Comparison of ENCODE assay signal across 10 cellular contexts in the genomic region with DNA sequence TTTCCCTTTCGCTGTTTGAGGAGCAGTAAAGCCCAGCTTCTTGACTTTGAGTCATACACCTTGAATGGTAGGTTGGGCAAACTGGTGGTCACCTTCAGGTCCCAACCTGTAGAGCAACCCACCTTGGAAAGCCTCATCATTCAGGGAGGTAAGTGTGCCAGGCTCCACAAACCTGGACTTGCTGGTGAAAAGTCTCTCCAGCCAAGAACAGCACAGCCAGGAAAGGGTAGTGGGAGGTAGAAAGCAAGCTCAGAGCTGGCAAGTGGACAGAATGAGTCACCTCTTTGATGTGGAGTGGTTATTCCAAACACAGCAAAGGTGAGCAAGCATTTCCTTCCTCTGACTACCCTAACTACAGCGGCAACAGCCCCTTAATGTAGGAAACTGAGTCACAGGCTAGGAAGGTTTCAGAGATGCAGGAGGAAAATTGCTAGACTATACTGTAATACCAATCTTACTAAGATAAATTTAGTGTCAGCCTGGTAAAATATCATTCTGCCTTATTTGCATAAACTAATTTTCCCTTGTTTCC.
A peak's percentile ranks its signal among the peaks of the same experiment; 100 is the strongest.
DNase-seq lines count a peak whose midpoint lies in the region; ATAC-seq lines count a peak whose summit lies in the region.
"Had no signal": no experiment of that assay in that cellular context is flagged by ENCODE, and none has a peak within 500 bp of the region (broad histone marks: within the 10 kb centered on the region; RNA-seq: fewer than 3 reads in every experiment).

No MANE protein-coding gene starts in this region.

- H3K27ac Mint-ChIP-seq in activated T-helper 17 cell treated with anti-CD3 and anti-CD28 coated beads, Interleukin-2, amount 50 U/mL, for 72 hours = peak overlapping the region; percentile 68
- no peak overlapping the region for H3K27ac Mint-ChIP-seq in stimulated activated memory B cell treated with anti-CD40 and anti-IgM and Interleukin-4, amounts not matched to agents 10 μg/mL and 1 μg/mL and 100 μg/mL, for 72 hours

- DNase-seq in DMS 273 (lab: John Stamatoyannopoulos, UW; ENCODE audit: unreplicated experiment) (peak; percentile 63), DMS 273 treated with DMSO at 0.1 percent for 48 hours (lab: John Stamatoyannopoulos, UW) (no peak), kidney tubule cell (ENCODE audit: low spot score) (peak; percentile 99), NOMO-1 (lab: John Stamatoyannopoulos, UW; ENCODE audit: unreplicated experiment in 2 of 2) (no peak)
- peak; percentile 56 for DNase-seq in stimulated activated CD8-positive, alpha-beta memory T cell treated with anti-CD3 and anti-CD28 coated beads, Interleukin-4, amount 100 ng/mL, for 48 hours
- DNase-seq: anterior cingulate cortex had no signal

- H3K9me3 Mint-ChIP-seq in activated T-helper 17 cell treated with anti-CD3 and anti-CD28 coated beads, Interleukin-2, amount 50 U/mL, for 72 hours = no peaks in the 10 kb centered on the region
- H3K9me3 Mint-ChIP-seq in stimulated activated memory B cell treated with anti-CD40 and anti-IgM and Interleukin-4, amounts not matched to agents 10 μg/mL and 1 μg/mL and 100 μg/mL, for 72 hours = no peaks in the 10 kb centered on the region

- H3K4me3 Mint-ChIP-seq in activated T-helper 17 cell treated with anti-CD3 and anti-CD28 coated beads, Interleukin-2, amount 50 U/mL, for 72 hours = peak overlapping the region; percentile 39
- no peak overlapping the region for H3K4me3 Mint-ChIP-seq in stimulated activated memory B cell treated with anti-CD40 and anti-IgM and Interleukin-4, amounts not matched to agents 10 μg/mL and 1 μg/mL and 100 μg/mL, for 72 hours

- H3K4me1 Mint-ChIP-seq in activated T-helper 17 cell treated with anti-CD3 and anti-CD28 coated beads, Interleukin-2, amount 50 U/mL, for 72 hours = peaks cover 14% of the 10 kb centered on the region
- peaks cover 4% of the 10 kb centered on the region for H3K4me1 Mint-ChIP-seq in stimulated activated memory B cell treated with anti-CD40 and anti-IgM and Interleukin-4, amounts not matched to agents 10 μg/mL and 1 μg/mL and 100 μg/mL, for 72 hours

- peaks cover 3% of the 10 kb centered on the region for H3K27me3 Mint-ChIP-seq in activated T-helper 17 cell treated with anti-CD3 and anti-CD28 coated beads, Interleukin-2, amount 50 U/mL, for 72 hours
- no peaks in the 10 kb centered on the region for H3K27me3 Mint-ChIP-seq in stimulated activated memory B cell treated with anti-CD40 and anti-IgM and Interleukin-4, amounts not matched to agents 10 μg/mL and 1 μg/mL and 100 μg/mL, for 72 hours

- peak; percentile 96 for ATAC-seq in activated T-helper 17 cell treated with anti-CD3 and anti-CD28 coated beads, Interleukin-2, amount 50 U/mL, for 72 hours (replicated peaks)
- no peak for ATAC-seq in HG03045 (IDR thresholded peaks at IDR 0.05; ENCODE audit: unreplicated experiment)
- no peak for ATAC-seq in stimulated activated memory B cell treated with anti-CD40 and anti-IgM and Interleukin-4, amounts not matched to agents 10 μg/mL and 1 μg/mL and 100 μg/mL, for 72 hours
- ATAC-seq: left lobe of liver had no signal

- no peaks in the 10 kb centered on the region for H3K36me3 Mint-ChIP-seq in activated T-helper 17 cell treated with anti-CD3 and anti-CD28 coated beads, Interleukin-2, amount 50 U/mL, for 72 hours (ENCODE audit: low read depth)
- H3K36me3 Mint-ChIP-seq in stimulated activated memory B cell treated with anti-CD40 and anti-IgM and Interleukin-4, amounts not matched to agents 10 μg/mL and 1 μg/mL and 100 μg/mL, for 72 hours = no peaks in the 10 kb centered on the region

Comparison
In these comparisons a context has a peak if more than half of its experiments do, and no peak if none do; other contexts are left out.
1. DNase-seq: peak in DMS 273 (single experiment), kidney tubule cell (single experiment) and stimulated activated CD8-positive, alpha-beta memory T cell treated with anti-CD3 and anti-CD28 coated beads, Interleukin-4, amount 100 ng/mL, for 48 hours (single experiment); none in DMS 273 treated with DMSO at 0.1 percent for 48 hours (single experiment) and NOMO-1 (0 of 2).